8 cellular contexts compared by ENCODE assay signal in the genomic region with DNA sequence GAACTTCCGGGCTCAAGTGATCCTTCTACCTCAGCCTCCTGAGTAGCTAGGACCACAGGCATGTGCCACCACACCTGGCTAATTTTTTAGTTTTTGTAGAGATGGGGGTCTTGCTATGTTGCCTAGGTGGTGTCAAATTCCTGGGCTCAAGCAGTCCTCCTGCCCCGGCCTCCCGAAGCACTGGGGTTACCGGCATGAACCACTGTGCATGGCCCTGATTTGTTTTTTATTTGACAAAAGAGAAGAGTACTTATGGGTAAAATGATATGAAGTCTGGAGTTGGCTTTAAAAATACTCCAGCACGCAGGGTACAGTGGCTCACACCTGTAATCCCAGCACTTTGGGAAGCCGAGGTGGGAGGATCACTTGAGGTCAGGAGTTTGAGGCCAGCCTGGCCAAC. TPM values are rescaled to one million over a fixed set of nuclear protein-coding genes. Genes with fewer than 3 reads are reported as not detected.
DNase-seq lines count a peak whose midpoint lies in the region; ATAC-seq and TF ChIP-seq lines count a peak whose summit lies in the region.
"Not testable (repeated sequence)": the region's sequence is repeated elsewhere in the genome, so short reads cannot be mapped to it uniquely, and the experiment has no call there.
"Had no signal": no experiment of that assay in that cellular context is flagged by ENCODE, and none has a peak within 500 bp of the region (broad histone marks: within the 10 kb centered on the region; RNA-seq: fewer than 3 reads in every experiment).

No MANE protein-coding gene starts in this region.

- ATAC-seq in left lobe of liver, result not testable (repeated sequence)

- H3K4me1 Mint-ChIP-seq in activated CD4-positive, alpha-beta memory T cell treated with anti-CD3 and anti-CD28 coated beads, Interleukin-2, amount 10 ng/mL, durations not matched to agents 7 days and 5 days; MCF 10A (ENCODE audit: insufficient read depth, unreplicated experiment); osteocyte (ENCODE audit: unreplicated experiment): not testable (repeated sequence)
- H3K4me1 Mint-ChIP-seq in nephron progenitor cell, result peaks cover 27% of the 10 kb centered on the region

- not testable (repeated sequence) for H3K4me3 Mint-ChIP-seq in activated CD4-positive, alpha-beta memory T cell treated with anti-CD3 and anti-CD28 coated beads, Interleukin-2, amount 10 ng/mL, durations not matched to agents 7 days and 5 days; MCF 10A (ENCODE audit: unreplicated experiment); nephron progenitor cell; osteocyte (ENCODE audit: unreplicated experiment)

- H3K27ac Mint-ChIP-seq in activated CD4-positive, alpha-beta memory T cell treated with anti-CD3 and anti-CD28 coated beads, Interleukin-2, amount 10 ng/mL, durations not matched to agents 7 days and 5 days; osteocyte (ENCODE audit: unreplicated experiment): not testable (repeated sequence)
- peak overlapping the region; percentile 25 for H3K27ac Mint-ChIP-seq in MCF 10A (ENCODE audit: low read depth, unreplicated experiment)
- peak overlapping the region; percentile 30 for H3K27ac Mint-ChIP-seq in nephron progenitor cell

- DNase-seq in activated CD4-positive, alpha-beta memory T cell treated with anti-CD3 and anti-CD28 coated beads, Interleukin-2, amount 10 ng/mL, durations not matched to agents 7 days and 5 days, result peak; percentile 6
- not testable (repeated sequence) for DNase-seq in MCF 10A (ENCODE audit: unreplicated experiment); nephron progenitor cell
- DNase-seq in left lobe of liver (ENCODE audit: low spot score) (peak; percentile 18), osteocyte (ENCODE audit: extremely low spot score, unreplicated experiment) (peak; percentile 63), stomach (peak; percentile 4)

- H3K4me3 ChIP-seq in stomach, result not testable (repeated sequence)

- TF ChIP-seq EP300 in stomach (IDR thresholded peaks at IDR 0.05), result not testable (repeated sequence)

- POLR2A ChIA-PET in activated CD4-positive, alpha-beta memory T cell treated with anti-CD3 and anti-CD28 coated beads, Interleukin-2, amount 10 ng/mL, durations not matched to agents 7 days and 5 days (lab: Charles Lee); MCF 10A (lab: Yijun Ruan, JAX): not testable (repeated sequence)

- H3K4me1 ChIP-seq in stomach, result peaks cover 0 to 14% (median 13%) of the 10 kb centered on the region in 4 donors

- not testable (repeated sequence) for H3K9me3 ChIP-seq in stomach

- not testable (repeated sequence) for H3K9me3 Mint-ChIP-seq in activated CD4-positive, alpha-beta memory T cell treated with anti-CD3 and anti-CD28 coated beads, Interleukin-2, amount 10 ng/mL, durations not matched to agents 7 days and 5 days; MCF 10A (ENCODE audit: unreplicated experiment); nephron progenitor cell; osteocyte (ENCODE audit: unreplicated experiment)

- H3K36me3 Mint-ChIP-seq in activated CD4-positive, alpha-beta memory T cell treated with anti-CD3 and anti-CD28 coated beads, Interleukin-2, amount 10 ng/mL, durations not matched to agents 7 days and 5 days (ENCODE audit: low read depth); MCF 10A (ENCODE audit: insufficient read depth, unreplicated experiment); nephron progenitor cell (ENCODE audit: low read depth); osteocyte (ENCODE audit: unreplicated experiment): not testable (repeated sequence)

- TF ChIP-seq POLR2A in stomach (IDR thresholded peaks at IDR 0.05), result not testable (repeated sequence)

- H3K27me3 Mint-ChIP-seq in activated CD4-positive, alpha-beta memory T cell treated with anti-CD3 and anti-CD28 coated beads, Interleukin-2, amount 10 ng/mL, durations not matched to agents 7 days and 5 days; MCF 10A (ENCODE audit: insufficient read depth, unreplicated experiment); osteocyte (ENCODE audit: unreplicated experiment): not testable (repeated sequence)
- H3K27me3 Mint-ChIP-seq in nephron progenitor cell (ENCODE audit: low read depth, poor library complexity), result peaks cover 12% of the 10 kb centered on the region

- TF ChIP-seq CTCF in MCF 10A (IDR thresholded peaks at IDR 0.05; ENCODE audit: unreplicated experiment); nephron progenitor cell (IDR thresholded peaks at IDR 0.05); osteocyte (IDR thresholded peaks at IDR 0.05); stomach (IDR thresholded peaks at IDR 0.05): not testable (repeated sequence)

- BruUV-seq in MCF 10A (replicated peaks; lab: Mats Ljungman, UMichigan), result not testable (repeated sequence)

- H3K36me3 ChIP-seq in stomach, result not testable (repeated sequence)

- peaks cover 0 to 18% (median 14%) of the 10 kb centered on the region in 3 donors for H3K27me3 ChIP-seq in stomach

- not testable (repeated sequence) for H3K27ac ChIP-seq in stomach

- intact Hi-C loops in MCF 10A (cut with micrococcal nuclease); stomach (cut with DNase I; ENCODE audit: low total_unique reads): not testable (repeated sequence)

- 84 to 89% (median 88%) methylated on average over 6 of the region's 6 CpGs for WGBS in stomach, 5 donors

- CTCF ChIA-PET in activated CD4-positive, alpha-beta memory T cell treated with anti-CD3 and anti-CD28 coated beads, Interleukin-2, amount 10 ng/mL, durations not matched to agents 7 days and 5 days (lab: Charles Lee); MCF 10A (lab: Yijun Ruan, JAX): not testable (repeated sequence)

RNA-seq across cellular contexts. Expression of gene GRTP1, which starts 4.4 kb away (rescaled TPM):
- under 1 TPM in 1 of 2 experiments, not detected in 1; 0.20 TPM for total RNA-seq in activated CD4-positive, alpha-beta memory T cell treated with anti-CD3 and anti-CD28 coated beads, Interleukin-2, amount 10 ng/mL, durations not matched to agents 7 days and 5 days
- total RNA-seq in MCF 10A (2022) (2.4 and 3.5 TPM in 2 replicates), left lobe of liver (38.3 TPM), osteocyte (0.99 and 2.0 TPM in 2 replicates), stomach (10 to 100 TPM in 2 of 5 donors, 1 to 10 TPM in 3; 1.2 to 15.1 (median 5.4) TPM)
- polyA plus RNA-seq in stomach, result 10 to 100 TPM; 12.4 to 16.3 (median 15.1) TPM
- total RNA-seq: CD8-positive, alpha-beta memory T cell had no signal
- polyA plus RNA-seq: CD14-positive monocyte; CD8-positive, alpha-beta memory T cell had no signal
